8 cellular contexts compared by ENCODE assay signal in the genomic region with DNA sequence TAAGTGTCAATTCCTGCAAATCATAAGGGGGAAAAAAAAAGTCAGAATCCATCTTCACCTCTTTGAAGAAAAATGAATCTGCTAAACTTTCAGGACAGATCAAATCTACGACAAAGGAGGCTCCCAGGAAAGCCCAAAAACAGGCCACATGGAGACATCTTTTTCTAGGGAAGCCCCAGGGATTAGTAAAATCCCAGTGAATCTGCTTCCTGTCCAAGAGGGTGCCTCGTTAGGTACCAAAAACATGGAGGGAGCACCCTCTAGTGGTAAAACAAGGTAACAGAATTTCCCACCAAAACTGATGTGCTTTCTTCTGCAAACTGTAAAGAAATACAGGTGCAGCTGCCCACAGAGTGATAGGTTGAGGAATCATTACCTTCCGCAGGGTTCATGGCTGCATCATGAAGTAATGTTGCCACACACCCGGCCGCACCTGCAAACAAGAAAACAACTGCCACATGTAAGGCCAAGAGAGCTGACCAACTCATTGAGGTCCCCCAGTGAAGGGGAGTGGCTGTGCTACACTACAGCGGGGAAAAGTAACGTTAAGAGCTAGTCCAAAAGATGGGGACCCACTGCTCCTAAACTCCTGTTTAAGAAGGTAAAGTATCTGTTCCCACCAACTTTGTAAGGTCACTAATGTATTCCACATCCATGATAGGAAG. TPM values are rescaled to one million over a fixed set of nuclear protein-coding genes. Genes with fewer than 3 reads are reported as not detected.
DNase-seq lines count a peak whose midpoint lies in the region; ATAC-seq and TF ChIP-seq lines count a peak whose summit lies in the region.

No MANE protein-coding gene starts in this region.

- no peak for TF ChIP-seq POLR2A in thyroid gland (IDR thresholded peaks at IDR 0.05)

- 27 to 32% methylated on average over 7 of the region's 7 CpGs for WGBS in thyroid gland, 2 donors

- no peaks in the 10 kb centered on the region for H3K9me3 ChIP-seq in thyroid gland

- H3K27ac ChIP-seq in thyroid gland, result no peak overlapping the region

- no peak overlapping the region for H3K4me3 ChIP-seq in thyroid gland (replicated peaks in 1 of 3)

- peaks cover 1 to 5% of the 10 kb centered on the region in 2 donors for H3K4me1 ChIP-seq in thyroid gland

- peak; percentile 43 to 85 (median 75) for TF ChIP-seq CTCF in thyroid gland (IDR thresholded peaks at IDR 0.05)

- H3K36me3 ChIP-seq in thyroid gland, result peaks cover 6 to 7% of the 10 kb centered on the region in 2 donors

- intact Hi-C loops in thyroid gland (cut with DNase I), result loop anchor here (5.0 kb wide), 2 partner anchors 180 to 220 kb away; partner anchors contain the start of gene GOT1

- no peaks in the 10 kb centered on the region for H3K27me3 ChIP-seq in thyroid gland

- peak; percentile 14 for DNase-seq in stimulated activated CD4-positive, alpha-beta T cell treated with anti-CD3 and anti-CD28 coated beads, Interleukin-15, amount 100 ng/mL, for 24 hours
- DNase-seq in stimulated activated CD4-positive, alpha-beta T cell treated with anti-CD3 and anti-CD28 coated beads, Interleukin-4, amount 100 ng/mL, for 4 hours, result no peak
- DNase-seq in HuH-7 (ENCODE audit: low spot score) (peak; percentile 59), RPMI7951 (ENCODE audit: low read depth) (peak; percentile 52), cerebellar nuclear complex (lab: John Stamatoyannopoulos, UW) (peak; percentile 5 to 41), left lobe of liver (ENCODE audit: low spot score) (no peak), thyroid gland (peak; percentile 2 to 6)

- ATAC-seq in left lobe of liver, result peak; percentile 87
- no peak for ATAC-seq in HG02571 (IDR thresholded peaks at IDR 0.05; ENCODE audit: unreplicated experiment)

RNA-seq across cellular contexts. Expression of gene SLC25A28, which starts 7.9 kb away (rescaled TPM):
- total RNA-seq in RPMI7951 (2014; rRNA removed; shearing (Covaris generic)), result 11.9 and 14.9 TPM in 2 replicates
- total RNA-seq in left lobe of liver, result 22.4 TPM
- total RNA-seq in thyroid gland, result 10 to 100 TPM; 10.1 to 28.2 (median 19.2) TPM

RNA-seq across cellular contexts. Expression of gene ENTPD7, which starts 47.0 kb away (rescaled TPM):
- 4.6 and 4.8 TPM in 2 replicates for total RNA-seq in RPMI7951 (2014; rRNA removed; shearing (Covaris generic))
- total RNA-seq in left lobe of liver, result 9.8 TPM
- 10 to 100 TPM in 2 of 4 donors, 1 to 10 TPM in 2; 7.8 to 13.7 (median 10.2) TPM for total RNA-seq in thyroid gland

Comparison
In these comparisons a context has a peak if more than half of its experiments do, and no peak if none do; other contexts are left out.
1. DNase-seq: peak in stimulated activated CD4-positive, alpha-beta T cell treated with anti-CD3 and anti-CD28 coated beads, Interleukin-15, amount 100 ng/mL, for 24 hours (single experiment), HuH-7 (single experiment), RPMI7951 (single experiment), cerebellar nuclear complex (2 of 2) and thyroid gland (2 of 2); none in stimulated activated CD4-positive, alpha-beta T cell treated with anti-CD3 and anti-CD28 coated beads, Interleukin-4, amount 100 ng/mL, for 4 hours (0 of 2) and left lobe of liver (single experiment).